In the genomic region with DNA sequence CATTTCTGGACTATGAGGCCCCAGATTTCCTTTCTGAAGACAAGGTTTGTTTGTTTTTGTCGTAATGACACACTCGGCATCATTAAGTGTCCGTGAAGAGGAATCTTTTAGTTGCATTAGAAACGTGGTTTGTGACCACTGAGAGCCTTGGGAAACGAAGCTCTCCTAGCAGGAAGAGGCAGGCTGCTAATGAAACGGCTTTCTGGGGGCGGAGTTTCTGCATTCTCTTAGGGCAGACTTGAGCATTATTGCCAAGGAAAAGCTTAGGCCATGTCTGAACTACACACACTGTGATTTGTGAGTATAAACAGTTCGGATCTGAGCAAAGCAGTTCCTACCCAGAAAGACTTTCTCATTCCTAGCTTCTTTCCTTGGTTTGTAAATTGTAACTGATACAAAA, we compare ENCODE assay signal across 1 cellular context.
TF ChIP-seq lines count a peak whose summit lies in the region.

No MANE protein-coding gene starts in this region.

TF ChIP-seq in H1, 55 proteins besides CTCF, POLR2A, EP300 and RAD21 (continued from another document):
- TF ChIP-seq SIN3A (conservative IDR thresholded peaks at IDR 0.05 in 1 of 2, IDR thresholded peaks at IDR 0.05 in 1 of 2; ENCODE audit: low read depth in 1 of 2, low read length in 2 of 2): no peak
- no peak for TF ChIP-seq GABPA (IDR thresholded peaks at IDR 0.05; ENCODE audit: borderline replicate concordance, insufficient read depth, low read length)
- no peak for TF ChIP-seq SP1 (IDR thresholded peaks at IDR 0.05; ENCODE audit: low read depth, low read length)
- no peak for TF ChIP-seq RBBP5 (IDR thresholded peaks at IDR 0.05; ENCODE audit: borderline replicate concordance, low read depth, low read length)
- TF ChIP-seq EGR1 (IDR thresholded peaks at IDR 0.05; ENCODE audit: borderline replicate concordance, low read depth, low read length): no peak
- TF ChIP-seq NANOG (IDR thresholded peaks at IDR 0.05; ENCODE audit: insufficient read depth, low read depth, low read length, poor library complexity, severe bottlenecking): no peak
- no peak for TF ChIP-seq SP2 (IDR thresholded peaks at IDR 0.05; ENCODE audit: low read length)
- TF ChIP-seq, protein P1, sequence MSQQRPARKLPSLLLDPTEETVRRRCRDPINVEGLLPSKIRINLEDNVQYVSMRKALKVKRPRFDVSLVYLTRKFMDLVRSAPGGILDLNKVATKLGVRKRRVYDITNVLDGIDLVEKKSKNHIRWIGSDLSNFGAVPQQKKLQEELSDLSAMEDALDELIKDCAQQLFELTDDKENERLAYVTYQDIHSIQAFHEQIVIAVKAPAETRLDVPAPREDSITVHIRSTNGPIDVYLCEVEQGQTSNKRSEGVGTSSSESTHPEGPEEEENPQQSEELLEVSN (IDR thresholded peaks at IDR 0.05): no peak
- no peak for TF ChIP-seq RFX5 (IDR thresholded peaks at IDR 0.05; ENCODE audit: borderline replicate concordance, low read depth, low read length)
- TF ChIP-seq EZH2 (IDR thresholded peaks at IDR 0.05; ENCODE audit: low read depth, low read length, severe bottlenecking): no peak
- no peak for TF ChIP-seq MAFK (IDR thresholded peaks at IDR 0.05; ENCODE audit: low read depth, low read length)
- no peak for TF ChIP-seq TCF12 (IDR thresholded peaks at IDR 0.05; ENCODE audit: low read depth, low read length)
- no peak for TF ChIP-seq HDAC6 (IDR thresholded peaks at IDR 0.05; ENCODE audit: low read depth, low read length)
- TF ChIP-seq, protein P2, sequence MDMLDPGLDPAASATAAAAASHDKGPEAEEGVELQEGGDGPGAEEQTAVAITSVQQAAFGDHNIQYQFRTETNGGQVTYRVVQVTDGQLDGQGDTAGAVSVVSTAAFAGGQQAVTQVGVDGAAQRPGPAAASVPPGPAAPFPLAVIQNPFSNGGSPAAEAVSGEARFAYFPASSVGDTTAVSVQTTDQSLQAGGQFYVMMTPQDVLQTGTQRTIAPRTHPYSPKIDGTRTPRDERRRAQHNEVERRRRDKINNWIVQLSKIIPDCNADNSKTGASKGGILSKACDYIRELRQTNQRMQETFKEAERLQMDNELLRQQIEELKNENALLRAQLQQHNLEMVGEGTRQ (IDR thresholded peaks at IDR 0.05; ENCODE audit: low read length): no peak
